15 cellular contexts compared by ENCODE assay signal in genomic region chr10:95441547-95441923, GRCh38.
DNase-seq lines count a peak whose midpoint lies in the region; ATAC-seq and TF ChIP-seq lines count a peak whose summit lies in the region.
"Had no signal": no experiment of that assay in that cellular context is flagged by ENCODE, and none has a peak within 500 bp of the region (broad histone marks: within the 10 kb centered on the region; RNA-seq: fewer than 3 reads in every experiment).

No MANE protein-coding gene starts in this region.

- ATAC-seq in GM18498 (IDR thresholded peaks at IDR 0.05; ENCODE audit: unreplicated experiment) (peak; percentile 16), GM19463 (IDR thresholded peaks at IDR 0.05; ENCODE audit: unreplicated experiment) (peak; percentile 25), HG03060 (IDR thresholded peaks at IDR 0.05; ENCODE audit: low read depth, unreplicated experiment) (peak; percentile 26)
- ATAC-seq: lower lobe of right lung had no signal

- intact Hi-C loops in ascending aorta (cut with DNase I) = no loop called here

- no peaks in the 10 kb centered on the region for H3K27me3 ChIP-seq in ascending aorta
- H3K27me3 ChIP-seq: brain microvascular endothelial cell had no signal

- no peaks in the 10 kb centered on the region for H3K9me3 ChIP-seq in ascending aorta
- H3K9me3 ChIP-seq: lower lobe of right lung had no signal

- H3K36me3 ChIP-seq in ascending aorta = peaks cover 41 to 47% of the 10 kb centered on the region in 2 donors
- H3K36me3 ChIP-seq: brain microvascular endothelial cell, lower lobe of right lung had no signal

- peak overlapping the region; percentile 93 to 96 for H3K27ac ChIP-seq in ascending aorta
- H3K27ac ChIP-seq: brain microvascular endothelial cell, lower lobe of right lung had no signal

- DNase-seq in ascending aorta (ENCODE audit: low spot score in 2 of 2) (no peak), AML-193 (lab: John Stamatoyannopoulos, UW) (no peak), Kasumi-1 (lab: John Stamatoyannopoulos, UW) (no peak), EL (no peak), GDM1 (lab: John Stamatoyannopoulos, UW) (no peak)
- DNase-seq: activated CD4-positive, alpha-beta T cell treated with anti-CD3 and anti-CD28 coated beads for 4 hours; brain microvascular endothelial cell; DND-41; HFFc6; hippocampal formation; lower lobe of right lung; stimulated activated CD8-positive, alpha-beta memory T cell treated with anti-CD3 and anti-CD28 coated beads, Interleukin-4, amount 100 ng/mL, for 48 hours had no signal

- H3K4me3 ChIP-seq in ascending aorta = no peak overlapping the region
- H3K4me3 ChIP-seq: lower lobe of right lung had no signal

- TF ChIP-seq CTCF in ascending aorta (IDR thresholded peaks at IDR 0.05) = no peak

- peaks cover 29 to 84% of the 10 kb centered on the region in 2 donors for H3K4me1 ChIP-seq in ascending aorta
